In the genomic region with DNA sequence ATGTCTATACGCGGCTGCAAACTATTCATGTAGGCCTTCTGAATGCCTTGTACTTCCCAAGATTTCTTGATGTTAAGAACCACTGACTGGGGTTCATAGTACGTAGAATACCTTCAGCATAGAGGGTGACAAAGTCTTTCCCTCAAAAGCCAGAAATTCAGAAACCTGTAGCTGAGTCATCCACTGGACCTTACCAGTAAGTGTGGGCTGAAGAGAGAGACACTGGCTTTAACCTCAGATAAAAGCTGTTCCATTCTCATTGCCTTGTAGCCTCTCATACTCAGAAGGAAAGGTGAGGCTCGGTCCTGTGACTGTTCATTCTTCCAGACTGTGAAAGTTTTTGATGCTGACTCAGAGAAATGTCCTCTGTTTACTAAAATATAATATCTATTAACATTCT, we compare ENCODE assay signal across 1 cellular context. TPM values are rescaled to one million over a fixed set of nuclear protein-coding genes. Genes with fewer than 3 reads are reported as not detected.
"Had no signal": no experiment of that assay in that cellular context is flagged by ENCODE, and none has a peak within 500 bp of the region (broad histone marks: within the 10 kb centered on the region; RNA-seq: fewer than 3 reads in every experiment).

No MANE protein-coding gene starts in this region.

RNA-seq across cellular contexts. Expression of a gene that starts 9.5 kb away (rescaled TPM):
- total RNA-seq: GM12878 had no signal
